In genomic region chr21:24310780-24311179, GRCh38 we compare ENCODE assay signal across 7 cellular contexts.
"Had no signal": no experiment of that assay in that cellular context is flagged by ENCODE, and none has a peak within 500 bp of the region (broad histone marks: within the 10 kb centered on the region; RNA-seq: fewer than 3 reads in every experiment).

No MANE protein-coding gene starts in this region.

- H3K9ac ChIP-seq: GM23248 had no signal

- H3K4me3 ChIP-seq: GM23248, HAP-1 had no signal

- H3K4me1 ChIP-seq: HAP-1 had no signal

- H2AFZ ChIP-seq: GM23248 had no signal

- H3K27ac ChIP-seq: GM23248 had no signal

- H3K36me3 ChIP-seq: HAP-1 had no signal

- H3K9me3 ChIP-seq: HAP-1 had no signal

- ATAC-seq: HCT116 had no signal

- H3K27ac Mint-ChIP-seq: HFFc6 had no signal

- H3K4me3 Mint-ChIP-seq: HFFc6 had no signal

- DNase-seq: GM23248, GOT3, H7, HFFc6, IMR-90 had no signal
